ENCODE assay signal across 14 cellular contexts in genomic region chr12:81010641-81011040, GRCh38.
DNase-seq lines count a peak whose midpoint lies in the region; ATAC-seq lines count a peak whose summit lies in the region.
"Had no signal": no experiment of that assay in that cellular context is flagged by ENCODE, and none has a peak within 500 bp of the region (broad histone marks: within the 10 kb centered on the region; RNA-seq: fewer than 3 reads in every experiment).

No MANE protein-coding gene starts in this region.

- H3K4me1 ChIP-seq in trophoblast cell (ENCODE audit: control insufficient read depth in 1 of 2, insufficient read depth in 2 of 2, low read length in 2 of 2) = no peaks in the 10 kb centered on the region

- no peak overlapping the region for H3K4me3 ChIP-seq in trophoblast cell (ENCODE audit: low read depth, low read length)

- H4K8ac ChIP-seq in trophoblast cell (ENCODE audit: low read depth, low read length) = no peak overlapping the region

- H2BK5ac ChIP-seq in trophoblast cell (ENCODE audit: low read depth, low read length, poor library complexity) = no peak overlapping the region

- no peak overlapping the region for H3K23ac ChIP-seq in trophoblast cell (ENCODE audit: low read length)

- H3K9ac ChIP-seq in trophoblast cell (ENCODE audit: low read length) = no peak overlapping the region

- H2BK120ac ChIP-seq in trophoblast cell (ENCODE audit: insufficient read depth, low read length, poor library complexity) = no peak overlapping the region

- H2BK12ac ChIP-seq in trophoblast cell (ENCODE audit: low read length) = no peak overlapping the region

- no peak overlapping the region for H3K14ac ChIP-seq in trophoblast cell (ENCODE audit: low read length)

- H3K27ac ChIP-seq in trophoblast cell (ENCODE audit: low read depth, low read length) = no peak overlapping the region

- no peak overlapping the region for H3K4me2 ChIP-seq in trophoblast cell (ENCODE audit: low read length)

- ATAC-seq in sciatic nerve = no peak
- ATAC-seq in HG02763 (IDR thresholded peaks at IDR 0.05; ENCODE audit: unreplicated experiment) = no peak

- no peaks in the 10 kb centered on the region for H3K9me3 ChIP-seq in trophoblast cell (ENCODE audit: insufficient read depth, low read depth, low read length)

- H3K27me3 ChIP-seq in trophoblast cell (ENCODE audit: insufficient read depth, low read length) = no peaks in the 10 kb centered on the region

- no peak overlapping the region for H2AK5ac ChIP-seq in trophoblast cell (ENCODE audit: low read length)

- H4K12ac ChIP-seq in trophoblast cell (ENCODE audit: low read depth, low read length) = no peak overlapping the region

- WGBS in trophoblast cell (ENCODE audit: extremely low coverage, insufficient coverage, insufficient read length) = no CpG with 5 or more reads among the region's 1 CpG

- intact Hi-C loops in sciatic nerve (cut with DNase I) = no loop called here

- H3K18ac ChIP-seq in trophoblast cell (ENCODE audit: low read length) = no peak overlapping the region

- no peak overlapping the region for H2AFZ ChIP-seq in trophoblast cell (ENCODE audit: insufficient read depth, low read length, poor library complexity)

- H3K79me2 ChIP-seq in trophoblast cell (ENCODE audit: control insufficient read depth, insufficient read depth, low read length, poor library complexity) = no peaks in the 10 kb centered on the region

- H3K36me3 ChIP-seq in trophoblast cell (ENCODE audit: control insufficient read depth in 1 of 2, insufficient read depth in 2 of 2, low read length in 2 of 2) = no peaks in the 10 kb centered on the region

- no peak overlapping the region for H3K4ac ChIP-seq in trophoblast cell (ENCODE audit: low read depth, low read length)

- no peaks in the 10 kb centered on the region for H3K79me1 ChIP-seq in trophoblast cell (ENCODE audit: low read length)

- H4K91ac ChIP-seq in trophoblast cell (ENCODE audit: low read depth, low read length) = no peak overlapping the region

- peak; percentile 73 for DNase-seq in LHCN-M2 (ENCODE audit: low read depth)
- peak; percentile 12 for DNase-seq in amniotic epithelial cell (ENCODE audit: low read depth)
- DNase-seq in myocyte (ENCODE audit: low read depth) = peak; percentile 33
- DNase-seq in sciatic nerve (ENCODE audit: low spot score) = no peak
- DNase-seq in trophoblast cell = no peak
- no peak for DNase-seq in stimulated activated CD4-positive, alpha-beta T cell treated with anti-CD3 and anti-CD28 coated beads, Interleukin-4, amount 100 ng/mL, for 1 hour
- DNase-seq: C1 segment of cervical spinal cord; Calu3; CD4-positive, alpha-beta T cell; DMS79; EL; HCEC 1CT; HFFc6 had no signal

Comparison
In these comparisons a context has a peak if more than half of its experiments do, and no peak if none do; other contexts are left out.
1. DNase-seq: peak in LHCN-M2 (single experiment), amniotic epithelial cell (single experiment) and myocyte (single experiment); none in sciatic nerve (single experiment), trophoblast cell (0 of 2) and stimulated activated CD4-positive, alpha-beta T cell treated with anti-CD3 and anti-CD28 coated beads, Interleukin-4, amount 100 ng/mL, for 1 hour (single experiment).